In the genomic region with DNA sequence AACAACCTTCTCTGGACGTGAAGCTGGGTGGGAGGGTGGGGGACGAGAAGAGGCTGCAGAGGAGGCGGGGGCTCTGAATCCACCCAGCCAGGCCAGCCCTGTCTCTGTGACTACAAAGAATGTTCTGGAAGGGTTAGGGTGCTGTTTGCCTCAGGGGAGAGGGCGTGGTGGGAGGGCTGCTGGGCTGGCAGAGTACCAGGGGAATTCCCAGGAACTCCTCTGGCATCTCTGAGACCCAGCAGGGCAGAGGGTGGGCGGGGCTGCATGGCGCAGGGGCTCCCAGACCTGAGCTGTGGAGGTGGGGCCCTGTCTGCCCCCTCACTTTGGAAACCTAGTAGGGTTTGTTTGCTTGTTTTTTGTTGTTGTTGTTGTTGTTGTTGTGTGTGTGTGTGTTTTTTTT, we compare ENCODE assay signal across 18 cellular contexts. TPM values are rescaled to one million over a fixed set of nuclear protein-coding genes. Genes with fewer than 3 reads are reported as not detected.
DNase-seq lines count a peak whose midpoint lies in the region; ATAC-seq and TF ChIP-seq lines count a peak whose summit lies in the region.
"Had no signal": no experiment of that assay in that cellular context is flagged by ENCODE, and none has a peak within 500 bp of the region (broad histone marks: within the 10 kb centered on the region; RNA-seq: fewer than 3 reads in every experiment).

No MANE protein-coding gene starts in this region.

- no peak overlapping the region for H3K4me3 ChIP-seq in WERI-Rb-1 (ENCODE audit: low read depth, low read length)
- H3K4me3 ChIP-seq: A549 had no signal

- no peak for DNase-seq in WERI-Rb-1
- peak in 1 of 2 donors; percentile 23 for DNase-seq in foreskin keratinocyte
- peak; percentile 64 for DNase-seq in posterior vena cava (ENCODE audit: low spot score)
- DNase-seq in DMS53 (lab: John Stamatoyannopoulos, UW) = no peak
- DNase-seq in SIG-M5 (lab: John Stamatoyannopoulos, UW) = no peak
- DNase-seq: BE2C; CD4-positive, alpha-beta memory T cell; COR-L47; DMS153; DND-41; GF-D8; IMR-90 had no signal

- intact Hi-C loops in posterior vena cava (cut with DNase I) = no loop called here

- peak; percentile 33 for ATAC-seq in foreskin keratinocyte
- ATAC-seq in GM21825 (IDR thresholded peaks at IDR 0.05; ENCODE audit: unreplicated experiment) = no peak
- no peak for ATAC-seq in GM18511 (IDR thresholded peaks at IDR 0.05; ENCODE audit: unreplicated experiment)
- ATAC-seq: A549 had no signal

- H3K27ac ChIP-seq in WERI-Rb-1 (peak overlapping the region; percentile 79), foreskin keratinocyte (peak overlapping the region; percentile 23)
- H3K27ac ChIP-seq: A549, C4-2B had no signal

- H3K27me3 ChIP-seq in WERI-Rb-1 (ENCODE audit: insufficient read depth, low read depth, severe bottlenecking) (no peaks in the 10 kb centered on the region), foreskin keratinocyte (no peaks in the 10 kb centered on the region)

- TF ChIP-seq CTCF in WERI-Rb-1 (IDR thresholded peaks at IDR 0.05; ENCODE audit: low read depth, low read length) = no peak
- TF ChIP-seq CTCF in foreskin keratinocyte (conservative IDR thresholded peaks at IDR 0.05) = no peak

- H3K36me3 ChIP-seq in WERI-Rb-1 = no peaks in the 10 kb centered on the region
- H3K36me3 ChIP-seq: BE2C had no signal

- H3K4me1 ChIP-seq in foreskin keratinocyte = peaks cover 12% of the 10 kb centered on the region
- H3K4me1 ChIP-seq: A549, BE2C had no signal

- no peaks in the 10 kb centered on the region for H3K9me3 ChIP-seq in WERI-Rb-1 (ENCODE audit: severe bottlenecking)
- H3K9me3 ChIP-seq: A549, BE2C had no signal

RNA-seq across cellular contexts. Expression of a gene that starts 45.5 kb away (rescaled TPM):
- total RNA-seq in foreskin keratinocyte (4.4 and 8.2 TPM in 2 replicates), posterior vena cava (1 to 10 TPM in 1 of 2 donors, under 1 TPM in 1; 0.51 to 1.1 TPM)
- 2.9 and 4.8 TPM in 2 replicates for polyA plus RNA-seq in foreskin keratinocyte
- total RNA-seq: CD4-positive, alpha-beta memory T cell; HT-29; IMR-90 had no signal
- polyA plus RNA-seq: A549; AG04450; CD4-positive, alpha-beta memory T cell; IMR-90 had no signal
